In the genomic region with DNA sequence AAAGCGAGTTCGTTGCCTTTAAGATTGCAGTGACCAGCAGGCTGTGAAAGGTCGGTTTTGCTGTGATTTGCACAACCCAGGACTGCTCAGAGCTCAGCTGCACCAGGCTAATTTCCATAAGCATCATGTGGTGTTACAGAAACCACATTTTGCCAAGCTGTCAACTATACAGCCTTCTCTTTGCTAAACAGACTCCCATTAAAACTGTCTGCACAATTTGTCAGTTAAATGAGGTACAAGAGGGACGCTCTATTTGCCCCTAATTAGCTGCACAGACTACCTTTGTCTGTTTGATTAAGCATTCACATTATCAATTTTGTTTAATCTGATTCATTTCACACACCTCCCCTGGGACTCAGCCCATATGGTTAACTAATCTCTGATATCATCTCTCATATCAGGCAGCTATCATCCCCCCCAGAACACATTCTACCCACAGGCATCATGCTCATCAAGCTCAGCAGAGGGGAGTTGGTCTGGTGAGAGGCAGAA, we compare ENCODE assay signal across 11 cellular contexts.
DNase-seq lines count a peak whose midpoint lies in the region; ATAC-seq and TF ChIP-seq lines count a peak whose summit lies in the region.
"Had no signal": no experiment of that assay in that cellular context is flagged by ENCODE, and none has a peak within 500 bp of the region (broad histone marks: within the 10 kb centered on the region; RNA-seq: fewer than 3 reads in every experiment).

No MANE protein-coding gene starts in this region.

- H3K79me2 ChIP-seq in H9 (ENCODE audit: insufficient read depth, low read length), result no peaks in the 10 kb centered on the region

- no peak overlapping the region for H3K4me3 ChIP-seq in mucosa of descending colon
- no peak overlapping the region for H3K4me3 ChIP-seq in upper lobe of left lung

- H3K36me3 ChIP-seq in mucosa of descending colon (ENCODE audit: low read depth) (no peaks in the 10 kb centered on the region), upper lobe of left lung (no peaks in the 10 kb centered on the region)

- no peak overlapping the region for H2BK5ac ChIP-seq in H9 (ENCODE audit: insufficient read length, low read length)

- no peak overlapping the region for H3T11ph ChIP-seq in H9 (ENCODE audit: low read length)

- no peak overlapping the region for H4K8ac ChIP-seq in H9 (replicated peaks; ENCODE audit: insufficient read length, low read depth, low read length)

- TF ChIP-seq CTCF in H9 (conservative IDR thresholded peaks at IDR 0.05), result no peak
- no peak for TF ChIP-seq CTCF in mucosa of descending colon (IDR thresholded peaks at IDR 0.05)
- no peak for TF ChIP-seq CTCF in upper lobe of left lung (IDR thresholded peaks at IDR 0.05)

- H3K27me3 Mint-ChIP-seq in H9 (ENCODE audit: low read depth), result no peaks in the 10 kb centered on the region

- H3K4me2 ChIP-seq in H9 (ENCODE audit: insufficient read depth, insufficient read length, low read length), result no peak overlapping the region

- H3K9me3 ChIP-seq in H9 (ENCODE audit: control insufficient read depth, low read depth, low read length) (no peaks in the 10 kb centered on the region), mucosa of descending colon (no peaks in the 10 kb centered on the region), upper lobe of left lung (no peaks in the 10 kb centered on the region)

- TF ChIP-seq EP300 in upper lobe of left lung (IDR thresholded peaks at IDR 0.05), result no peak

- H3K18ac ChIP-seq in H9 (ENCODE audit: insufficient read length, low read depth, low read length), result no peak overlapping the region

- no peak overlapping the region for H3K4ac ChIP-seq in H9 (ENCODE audit: low read depth, low read length)

- no peak overlapping the region for H3K23ac ChIP-seq in H9 (ENCODE audit: insufficient read length, low read depth, low read length)

- H2BK20ac ChIP-seq in H9 (ENCODE audit: low read depth, low read length, poor library complexity, severe bottlenecking), result no peak overlapping the region

- ATAC-seq in GM18868 (IDR thresholded peaks at IDR 0.05; ENCODE audit: unreplicated experiment) (peak; percentile 48), HG03520 (IDR thresholded peaks at IDR 0.05; ENCODE audit: unreplicated experiment) (peak; percentile 53), mucosa of descending colon (peak; percentile 23), HG02938 (IDR thresholded peaks at IDR 0.05; ENCODE audit: unreplicated experiment) (no peak), upper lobe of left lung (ENCODE audit: low FRiP score in 2 of 2) (no peak)
- ATAC-seq: activated CD8-positive, alpha-beta memory T cell treated with anti-CD3 and anti-CD28 coated beads, Interleukin-2, amount 10 ng/mL, durations not matched to agents 7 days and 5 days had no signal

- H3K27me3 ChIP-seq in H9 (ENCODE audit: insufficient read depth, low read length) (0 out of 2 replicates have a peak, but pooled peaks cover 2% of the 10 kb centered on the region), upper lobe of left lung (no peaks in the 10 kb centered on the region)

- no peaks in the 10 kb centered on the region for H3K79me1 ChIP-seq in H9 (ENCODE audit: insufficient read depth, low read depth, low read length, poor library complexity, severe bottlenecking)

- H4K5ac ChIP-seq in H9 (ENCODE audit: insufficient read length, low read depth, low read length), result peak overlapping the region; percentile 17

- no peaks in the 10 kb centered on the region for H4K20me1 ChIP-seq in H9 (ENCODE audit: control insufficient read depth, insufficient read depth, insufficient read length)

- no peak overlapping the region for H2AFZ ChIP-seq in H9 (ENCODE audit: low read length)

- no peak overlapping the region for H2AK5ac ChIP-seq in H9 (ENCODE audit: insufficient read length, low read length)

- H3K36me3 Mint-ChIP-seq in H9 (ENCODE audit: insufficient read depth in 1 of 3, low read depth in 3 of 3), result no peaks in the 10 kb centered on the region
- H3K36me3 Mint-ChIP-seq: activated CD8-positive, alpha-beta memory T cell treated with anti-CD3 and anti-CD28 coated beads, Interleukin-2, amount 10 ng/mL, durations not matched to agents 7 days and 5 days; natural killer cell had no signal

- no peak overlapping the region for H3K9ac ChIP-seq in H9 (ENCODE audit: extremely low read depth, insufficient read length, low read length)

- H2BK12ac ChIP-seq in H9 (ENCODE audit: insufficient read length, low read depth, low read length), result no peak overlapping the region

- WGBS in H9 (ENCODE audit: extremely low coverage, insufficient read length, low lambda C conversion rate), result no CpG with 5 or more reads among the region's 4 CpGs
- WGBS in upper lobe of left lung, 2 donors, result 84 to 88% methylated on average over 4 of the region's 4 CpGs

- H3K4me1 ChIP-seq in H9 (ENCODE audit: insufficient read depth, low read length) (no peaks in the 10 kb centered on the region), mucosa of descending colon (ENCODE audit: low read depth) (no peaks in the 10 kb centered on the region), upper lobe of left lung (no peaks in the 10 kb centered on the region)

- no peak overlapping the region for H2BK120ac ChIP-seq in H9 (ENCODE audit: low read depth, low read length, poor library complexity, severe bottlenecking)

- H3K4me1 Mint-ChIP-seq in H9, result 0 out of 4 replicates have a peak, but pooled peaks cover 0 to under 1% of the 10 kb centered on the region in 2 experiments

- H2BK15ac ChIP-seq in H9 (ENCODE audit: low read depth, low read length), result no peak overlapping the region

- H3K4me3 Mint-ChIP-seq in H9, result no peak overlapping the region
- H3K4me3 Mint-ChIP-seq: activated CD8-positive, alpha-beta memory T cell treated with anti-CD3 and anti-CD28 coated beads, Interleukin-2, amount 10 ng/mL, durations not matched to agents 7 days and 5 days; natural killer cell had no signal

- H3K56ac ChIP-seq in H9 (ENCODE audit: insufficient read length, low read depth, low read length), result no peak overlapping the region

- no peak overlapping the region for H3K14ac ChIP-seq in H9 (ENCODE audit: insufficient read depth, low read length)

- no peak overlapping the region for H4K91ac ChIP-seq in H9 (ENCODE audit: insufficient read length, low read depth, low read length)

- DNase-seq in H9 (no peak), mucosa of descending colon (no peak), upper lobe of left lung (no peak)
- no peak for DNase-seq in stimulated activated naive CD4-positive, alpha-beta T cell treated with Interleukin-2 at 50 U/mL for 16 hours (lab: John Stamatoyannopoulos, UW)
- DNase-seq: activated CD8-positive, alpha-beta memory T cell treated with anti-CD3 and anti-CD28 coated beads, Interleukin-2, amount 10 ng/mL, durations not matched to agents 7 days and 5 days; dermis blood vessel endothelial cell; natural killer cell had no signal

- H3K27ac ChIP-seq in H9 (ENCODE audit: insufficient read length, low read depth, low read length), result no peak overlapping the region
- H3K27ac ChIP-seq in upper lobe of left lung, result no peak overlapping the region
- H3K27ac ChIP-seq: RWPE1 had no signal

- no peak overlapping the region for H3K27ac Mint-ChIP-seq in H9
- H3K27ac Mint-ChIP-seq: activated CD8-positive, alpha-beta memory T cell treated with anti-CD3 and anti-CD28 coated beads, Interleukin-2, amount 10 ng/mL, durations not matched to agents 7 days and 5 days; natural killer cell had no signal

- no peaks in the 10 kb centered on the region for H3K23me2 ChIP-seq in H9 (ENCODE audit: insufficient read length, low read depth, low read length, poor library complexity, severe bottlenecking)

- intact Hi-C loops in mucosa of descending colon (cut with DNase I, micrococcal nuclease), result no loop called here

- no peak for TF ChIP-seq POLR2A in upper lobe of left lung (IDR thresholded peaks at IDR 0.05)

- no peaks in the 10 kb centered on the region for H3K9me3 Mint-ChIP-seq in H9
- H3K9me3 Mint-ChIP-seq: natural killer cell had no signal

Comparison
In these comparisons a context has a peak if more than half of its experiments do, and no peak if none do; other contexts are left out.
1. ATAC-seq: peak in GM18868 (single experiment), HG03520 (single experiment) and mucosa of descending colon (single experiment); none in HG02938 (single experiment) and upper lobe of left lung (0 of 2).